ENCODE assay signal across 27 cellular contexts in the genomic region with DNA sequence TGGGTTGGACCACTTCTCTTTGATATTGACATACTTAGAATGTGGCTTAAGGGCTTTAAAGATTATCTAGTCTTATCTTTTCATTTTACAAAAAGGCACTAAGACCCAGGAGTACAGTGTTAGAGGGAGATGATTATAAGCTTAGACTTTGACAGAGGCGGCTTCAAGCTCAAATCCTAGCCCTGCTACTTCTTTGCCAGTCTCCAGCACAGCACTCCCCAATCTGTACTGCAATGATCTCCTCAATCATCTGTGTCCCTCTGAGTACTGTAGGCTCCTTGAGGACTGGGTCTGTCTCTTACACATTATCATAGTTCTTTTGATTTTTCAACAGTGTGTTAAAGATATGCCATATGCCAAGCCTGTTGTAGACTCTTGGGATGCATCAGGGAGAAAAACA.
"Had no signal": no experiment of that assay in that cellular context is flagged by ENCODE, and none has a peak within 500 bp of the region (broad histone marks: within the 10 kb centered on the region; RNA-seq: fewer than 3 reads in every experiment).

No MANE protein-coding gene starts in this region.

- H3K4me3 Mint-ChIP-seq: activated B cell treated with CpG ODN at 0.5 μM for 24 hours; activated CD4-positive, alpha-beta memory T cell treated with anti-CD3 and anti-CD28 coated beads, Interleukin-2, amount 10 ng/mL, durations not matched to agents 7 days and 5 days; activated CD4-positive, alpha-beta T cell treated with anti-CD3 and anti-CD28 coated beads, Interleukin-2, amount 10 ng/mL, durations not matched to agents 24 days and 14 days; activated naive CD4-positive, alpha-beta T cell treated with anti-CD3 and anti-CD28 coated beads for 36 hours; activated naive CD4-positive, alpha-beta T cell treated with anti-CD3 and anti-CD28 coated beads, Interleukin-2, amount 50 U/mL, for 24 hours; activated naive CD8-positive, alpha-beta T cell treated with anti-CD3 and anti-CD28 coated beads for 36 hours; activated naive CD8-positive, alpha-beta T cell treated with anti-CD3 and anti-CD28 coated beads, Interleukin-2, amount 50 U/mL, for 24 hours; activated T-cell treated with anti-CD3 and anti-CD28 coated beads, Interleukin-2, amount 50 U/mL, for 4 hours; activated T-helper 1 cell treated with anti-CD3 and anti-CD28 coated beads, Interleukin-12 subunit alpha, Interleukin-12 subunit beta, Interleukin-2, Interleukin-4 antibody, amounts not matched to agents 30 ng/mL and 10 ng/mL and 1 ng/mL, durations not matched to agents 14 hours and 24 hours and 36 hours; effector memory CD8-positive, alpha-beta T cell had no signal

- H3K27me3 ChIP-seq: adrenal gland, body of pancreas, foreskin keratinocyte, gastroesophageal sphincter, heart right ventricle had no signal

- H3K4me1 Mint-ChIP-seq: activated B cell treated with CpG ODN at 0.5 μM for 24 hours; activated CD4-positive, alpha-beta memory T cell treated with anti-CD3 and anti-CD28 coated beads, Interleukin-2, amount 10 ng/mL, durations not matched to agents 7 days and 5 days; activated CD4-positive, alpha-beta T cell treated with anti-CD3 and anti-CD28 coated beads, Interleukin-2, amount 10 ng/mL, durations not matched to agents 24 days and 14 days; activated naive CD4-positive, alpha-beta T cell treated with anti-CD3 and anti-CD28 coated beads, Interleukin-2, amount 50 U/mL, for 24 hours; activated naive CD8-positive, alpha-beta T cell treated with anti-CD3 and anti-CD28 coated beads for 36 hours; activated naive CD8-positive, alpha-beta T cell treated with anti-CD3 and anti-CD28 coated beads, Interleukin-2, amount 50 U/mL, for 24 hours had no signal

- H3K4me1 ChIP-seq: adrenal gland, body of pancreas, gastroesophageal sphincter had no signal

- H3K36me3 Mint-ChIP-seq: activated naive CD4-positive, alpha-beta T cell treated with anti-CD3 and anti-CD28 coated beads, Interleukin-2, amount 50 U/mL, for 24 hours; activated naive CD8-positive, alpha-beta T cell treated with anti-CD3 and anti-CD28 coated beads for 36 hours had no signal

- H3K4me3 ChIP-seq: adrenal gland, body of pancreas, esophagus muscularis mucosa, gastroesophageal sphincter, heart right ventricle had no signal

- H3K27ac Mint-ChIP-seq: activated B cell treated with CpG ODN at 0.5 μM for 24 hours; activated CD4-positive, alpha-beta memory T cell treated with anti-CD3 and anti-CD28 coated beads, Interleukin-2, amount 10 ng/mL, durations not matched to agents 7 days and 5 days; activated CD4-positive, alpha-beta T cell treated with anti-CD3 and anti-CD28 coated beads, Interleukin-2, amount 10 ng/mL, durations not matched to agents 24 days and 14 days; activated naive CD4-positive, alpha-beta T cell treated with anti-CD3 and anti-CD28 coated beads for 36 hours; activated naive CD4-positive, alpha-beta T cell treated with anti-CD3 and anti-CD28 coated beads, Interleukin-2, amount 50 U/mL, for 24 hours; activated naive CD8-positive, alpha-beta T cell treated with anti-CD3 and anti-CD28 coated beads for 36 hours; activated naive CD8-positive, alpha-beta T cell treated with anti-CD3 and anti-CD28 coated beads, Interleukin-2, amount 50 U/mL, for 24 hours; activated T-helper 1 cell treated with anti-CD3 and anti-CD28 coated beads, Interleukin-12 subunit alpha, Interleukin-12 subunit beta, Interleukin-2, Interleukin-4 antibody, amounts not matched to agents 30 ng/mL and 10 ng/mL and 1 ng/mL, durations not matched to agents 14 hours and 24 hours and 36 hours; activated T-helper 2 cell treated with anti-CD3 and anti-CD28 coated beads, Interferon-gamma antibody, Interleukin-2, Interleukin-4, amounts not matched to agents 10 μg/mL and 5 μg/mL and 100 μg/mL, durations not matched to agents 14 hours and 24 hours and 36 hours; effector memory CD8-positive, alpha-beta T cell had no signal

- H3K27ac ChIP-seq: adrenal gland, body of pancreas, esophagus muscularis mucosa, foreskin keratinocyte, gastroesophageal sphincter, heart right ventricle, VCaP had no signal

- H3K9me3 ChIP-seq: adrenal gland, body of pancreas, esophagus muscularis mucosa, gastroesophageal sphincter, heart right ventricle had no signal

- H3K9me3 Mint-ChIP-seq: activated B cell treated with CpG ODN at 0.5 μM for 24 hours; activated CD4-positive, alpha-beta memory T cell treated with anti-CD3 and anti-CD28 coated beads, Interleukin-2, amount 10 ng/mL, durations not matched to agents 7 days and 5 days; activated CD4-positive, alpha-beta T cell treated with anti-CD3 and anti-CD28 coated beads, Interleukin-2, amount 10 ng/mL, durations not matched to agents 24 days and 14 days; activated naive CD4-positive, alpha-beta T cell treated with anti-CD3 and anti-CD28 coated beads for 36 hours; activated naive CD4-positive, alpha-beta T cell treated with anti-CD3 and anti-CD28 coated beads, Interleukin-2, amount 50 U/mL, for 24 hours; activated naive CD8-positive, alpha-beta T cell treated with anti-CD3 and anti-CD28 coated beads for 36 hours; activated naive CD8-positive, alpha-beta T cell treated with anti-CD3 and anti-CD28 coated beads, Interleukin-2, amount 50 U/mL, for 24 hours; activated T-cell treated with anti-CD3 and anti-CD28 coated beads, Interleukin-2, amount 50 U/mL, for 4 hours; activated T-helper 1 cell treated with anti-CD3 and anti-CD28 coated beads, Interleukin-12 subunit alpha, Interleukin-12 subunit beta, Interleukin-2, Interleukin-4 antibody, amounts not matched to agents 30 ng/mL and 10 ng/mL and 1 ng/mL, durations not matched to agents 14 hours and 24 hours and 36 hours; activated T-helper 2 cell treated with anti-CD3 and anti-CD28 coated beads, Interferon-gamma antibody, Interleukin-2, Interleukin-4, amounts not matched to agents 10 μg/mL and 5 μg/mL and 100 μg/mL, durations not matched to agents 14 hours and 24 hours and 36 hours; effector memory CD8-positive, alpha-beta T cell had no signal

- DNase-seq: activated B cell treated with CpG ODN at 0.5 μM for 24 hours; activated CD4-positive, alpha-beta memory T cell treated with anti-CD3 and anti-CD28 coated beads, Interleukin-2, amount 10 ng/mL, durations not matched to agents 7 days and 5 days; activated CD4-positive, alpha-beta T cell treated with anti-CD3 and anti-CD28 coated beads, Interleukin-2, amount 10 ng/mL, durations not matched to agents 24 days and 14 days; activated effector memory CD4-positive, alpha-beta T cell treated with anti-CD3 and anti-CD28 coated beads, Interleukin-2, amount 50 U/mL, for 16 hours; activated naive CD4-positive, alpha-beta T cell treated with anti-CD3 and anti-CD28 coated beads for 36 hours; activated naive CD8-positive, alpha-beta T cell treated with anti-CD3 and anti-CD28 coated beads for 36 hours; activated naive CD8-positive, alpha-beta T cell treated with anti-CD3 and anti-CD28 coated beads, Interleukin-2, amount 50 U/mL, for 24 hours; activated T-cell treated with anti-CD3 and anti-CD28 coated beads, Interleukin-2, amount 50 U/mL, for 4 hours; adrenal gland; amygdala; aorta; body of pancreas; caudate nucleus; cortex of kidney; dermis blood vessel endothelial cell; effector CD4-positive, alpha-beta T cell; effector memory CD8-positive, alpha-beta T cell; foreskin keratinocyte; heart right ventricle; T-helper 2 cell had no signal

- ATAC-seq: activated CD4-positive, CD25-positive, alpha-beta regulatory T cell treated with anti-CD3 and anti-CD28 coated beads, Interleukin-2, amount 50 U/mL, for 24 hours; activated naive CD8-positive, alpha-beta T cell treated with anti-CD3 and anti-CD28 coated beads, Interleukin-2, amount 50 U/mL, for 24 hours; activated T-cell treated with anti-CD3 and anti-CD28 coated beads, Interleukin-2, amount 50 U/mL, for 4 hours; body of pancreas; effector memory CD8-positive, alpha-beta T cell; foreskin keratinocyte; gastroesophageal sphincter; heart right ventricle had no signal

- H3K36me3 ChIP-seq: adrenal gland, esophagus muscularis mucosa, gastroesophageal sphincter, heart right ventricle had no signal
